In genomic region chr12:13566286-13566685, GRCh38 we compare ENCODE assay signal across 1 cellular context.
TF ChIP-seq lines count a peak whose summit lies in the region.

No MANE protein-coding gene starts in this region.

TF ChIP-seq in HepG2, 621 proteins besides CTCF, POLR2A, EP300 and RAD21 (continued from another document):
- TF ChIP-seq ARID4A (CRISPR knock-in tag; IDR thresholded peaks at IDR 0.05; ENCODE audit: borderline replicate concordance) (no peak), ZNF432 (CRISPR knock-in tag; IDR thresholded peaks at IDR 0.05; ENCODE audit: borderline replicate concordance) (no peak), CBX2 (IDR thresholded peaks at IDR 0.05; ENCODE audit: low read depth, low read length) (no peak), CBX2 (CRISPR knock-in tag; IDR thresholded peaks at IDR 0.05; ENCODE audit: low read depth) (no peak), ZSCAN30 (CRISPR knock-in tag; IDR thresholded peaks at IDR 0.05) (no peak), MIER3 (CRISPR knock-in tag; IDR thresholded peaks at IDR 0.05; ENCODE audit: borderline replicate concordance) (no peak), CBFB (CRISPR knock-in tag; IDR thresholded peaks at IDR 0.05) (no peak), PAXIP1 (CRISPR knock-in tag; conservative IDR thresholded peaks at IDR 0.05) (no peak)
